Comparison of ENCODE assay signal across 7 cellular contexts in genomic region chr2:50108245-50108644, GRCh38.
"Had no signal": no experiment of that assay in that cellular context is flagged by ENCODE, and none has a peak within 500 bp of the region (broad histone marks: within the 10 kb centered on the region; RNA-seq: fewer than 3 reads in every experiment).

No MANE protein-coding gene starts in this region.

- H3K9ac ChIP-seq: GM23248, KMS-11 had no signal

- H3K4me3 ChIP-seq: GM23248 had no signal

- DNase-seq: GM23248, GOT3, H7, HCEC 1CT, KBM-7 had no signal

- H3K4me2 ChIP-seq: KMS-11 had no signal

- H3K27ac ChIP-seq: GM23248, HL-60, KMS-11 had no signal

- H2AFZ ChIP-seq: GM23248 had no signal
